In genomic region chr11:119320593-119321524, GRCh38 we compare ENCODE assay signal across 8 cellular contexts. TPM values are rescaled to one million over a fixed set of nuclear protein-coding genes. Genes with fewer than 3 reads are reported as not detected.
DNase-seq lines count a peak whose midpoint lies in the region; ATAC-seq, FAIRE-seq and TF ChIP-seq lines count a peak whose summit lies in the region.

No MANE protein-coding gene starts in this region.

- H3K4me1 ChIP-seq in breast epithelium: peaks cover 5 to 15% of the 10 kb centered on the region in 2 donors

- no peaks in the 10 kb centered on the region for H3K36me3 ChIP-seq in breast epithelium

- no peak for FAIRE-seq in GM18507 (lab: Jason Lieb, UNC)

- TF ChIP-seq POLR2A in breast epithelium (IDR thresholded peaks at IDR 0.05): peak; percentile 9

- CTCF ChIA-PET in RWPE1 (lab: Yijun Ruan, JAX): interaction anchor here (0.5 to 4.4 kb wide), 10 partner anchors 8 to 902 kb away, joined by 3 to 28 read pairs (median 4); partner anchors contain the start of gene USP2

- TF ChIP-seq CTCF in RWPE1 (conservative IDR thresholded peaks at IDR 0.05; ENCODE audit: low read depth): no peak
- no peak for TF ChIP-seq CTCF in breast epithelium (IDR thresholded peaks at IDR 0.05)

- peak; percentile 58 for ATAC-seq in HG02759 (IDR thresholded peaks at IDR 0.05; ENCODE audit: unreplicated experiment)

- intact Hi-C loops in breast epithelium (cut with DNase I; ENCODE audit: low total_unique reads): no loop called here

- DNase-seq in GM18507 (ENCODE audit: extremely low spot score, insufficient read length, low read depth) (peak; percentile 46), RWPE1 (ENCODE audit: low spot score) (no peak), breast epithelium (ENCODE audit: low spot score in 2 of 2) (peak in 1 of 2 donors; percentile 74), inferior parietal cortex (ENCODE audit: extremely low spot score) (peak; percentile 46), NCI-H774 (lab: John Stamatoyannopoulos, UW) (no peak), mucosa of gallbladder (ENCODE audit: low spot score) (no peak)
- peak; percentile 40 for DNase-seq in stimulated activated CD4-positive, alpha-beta T cell treated with anti-CD3 and anti-CD28 coated beads, Interleukin-12 subunit alpha, Interleukin-12 subunit beta, amount 100 ng/mL, for 4 hours

- H3K4me3 ChIP-seq in breast epithelium: peak overlapping the region; percentile 42 to 72 (median 53)

- no peaks in the 10 kb centered on the region for H3K9me3 ChIP-seq in breast epithelium

- POLR2A ChIA-PET in RWPE1 (lab: Yijun Ruan, JAX; ENCODE audit: low non-redundant PET): no interaction called here

- H3K27ac ChIP-seq in RWPE1: peak overlapping the region; percentile 58
- peak overlapping the region; percentile 90 to 96 for H3K27ac ChIP-seq in breast epithelium

- H3K27me3 ChIP-seq in breast epithelium: peaks cover 0 to 3% of the 10 kb centered on the region in 2 donors

RNA-seq across cellular contexts. Expression of gene MCAM, which starts 3.9 kb away (rescaled TPM):
- total RNA-seq in breast epithelium (1,000 to 10,000 TPM in 1 of 3 donors, 100 to 1,000 TPM in 2; 170 to 1,725 (median 408) TPM), mucosa of gallbladder (130 TPM)

RNA-seq across cellular contexts. Expression of gene RNF26, which starts 13.5 kb away (rescaled TPM):
- 10 to 100 TPM in 1 of 3 donors, 1 to 10 TPM in 2; 8.8 to 11.2 (median 9.7) TPM for total RNA-seq in breast epithelium
- total RNA-seq in mucosa of gallbladder: 36.4 TPM

RNA-seq across cellular contexts. Expression of gene C1QTNF5, which starts 19.8 kb away (rescaled TPM):
- 10 to 100 TPM; 14.3 to 55.0 (median 38.0) TPM for total RNA-seq in breast epithelium
- total RNA-seq in mucosa of gallbladder: 32.9 TPM

RNA-seq across cellular contexts. Expression of gene MFRP, which starts 25.6 kb away (rescaled TPM):
- total RNA-seq in breast epithelium (under 1 TPM in 1 of 3 donors, not detected in 2; 0.16 TPM), mucosa of gallbladder (not detected)

Comparison
In these comparisons a context has a peak if more than half of its experiments do, and no peak if none do; other contexts are left out.
1. DNase-seq: peak in GM18507 (single experiment), inferior parietal cortex (single experiment) and stimulated activated CD4-positive, alpha-beta T cell treated with anti-CD3 and anti-CD28 coated beads, Interleukin-12 subunit alpha, Interleukin-12 subunit beta, amount 100 ng/mL, for 4 hours (single experiment); none in RWPE1 (single experiment), NCI-H774 (single experiment) and mucosa of gallbladder (single experiment).